In the genomic region with DNA sequence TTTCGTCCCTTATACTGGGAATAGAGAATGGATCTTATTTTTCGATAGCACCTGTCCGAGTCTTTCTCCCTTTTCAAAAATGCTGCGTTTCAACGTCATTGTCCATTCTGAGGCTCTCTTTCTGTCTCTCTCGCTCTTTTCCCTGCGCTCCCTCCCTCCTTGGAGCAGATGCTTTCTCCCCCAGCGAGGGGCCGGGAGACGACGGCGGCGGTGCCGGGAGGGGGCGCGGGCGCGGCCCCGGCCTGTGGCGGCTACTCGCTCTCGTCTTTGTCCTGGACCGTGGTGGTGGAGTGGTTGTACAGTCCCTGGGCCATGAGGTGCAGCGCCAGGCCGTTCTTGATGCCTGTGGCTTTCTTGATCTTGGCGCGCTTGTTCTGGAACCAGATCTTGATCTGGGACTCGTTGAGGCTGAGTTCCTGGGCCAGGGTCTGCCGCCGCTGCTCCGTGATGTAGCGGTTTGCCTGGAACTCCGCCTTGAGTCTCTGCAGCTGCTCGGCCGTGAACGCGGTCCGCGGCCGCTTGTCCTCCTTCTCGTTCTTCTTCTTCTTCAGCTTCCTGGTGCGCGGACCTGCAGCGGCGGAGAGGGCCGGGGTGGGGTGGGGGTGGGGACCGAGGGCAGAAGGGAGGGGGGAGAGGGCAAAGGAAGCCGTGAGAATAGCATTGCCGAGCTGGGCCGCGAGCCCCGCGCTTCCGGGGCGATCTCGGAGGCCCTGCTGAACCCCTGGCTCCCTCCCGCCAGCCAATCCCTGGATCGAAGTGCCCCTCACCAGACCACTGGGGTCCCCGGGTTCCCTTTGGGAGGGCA, we compare ENCODE assay signal across 9 cellular contexts. TPM values are rescaled to one million over a fixed set of nuclear protein-coding genes. Genes with fewer than 3 reads are reported as not detected.
DNase-seq lines count a peak whose midpoint lies in the region; ATAC-seq and TF ChIP-seq lines count a peak whose summit lies in the region.
"Had no signal": no experiment of that assay in that cellular context is flagged by ENCODE, and none has a peak within 500 bp of the region (broad histone marks: within the 10 kb centered on the region; RNA-seq: fewer than 3 reads in every experiment).

No MANE protein-coding gene starts in this region.

- CTCF ChIA-PET in activated B cell treated with CpG ODN at 0.5 μM for 24 hours (lab: Charles Lee): no interaction called here

- H3K9ac ChIP-seq in iPS-20b (ENCODE audit: low read depth, low read length) (no peak overlapping the region), skeletal muscle satellite cell (ENCODE audit: low read depth, low read length) (peak overlapping the region; percentile 96)

- intact Hi-C loops in activated B cell treated with CpG ODN at 0.5 μM for 24 hours (cut with micrococcal nuclease): loop anchor here (2.0 kb wide), 1 partner anchor 16 kb away; no protein-coding TSS in a partner anchor

- H3K27ac ChIP-seq in iPS-20b (ENCODE audit: low read length): no peak overlapping the region

- H3K36me3 ChIP-seq in iPS-20b (ENCODE audit: insufficient read depth, low read depth, low read length) (no peaks in the 10 kb centered on the region), skeletal muscle satellite cell (ENCODE audit: insufficient read depth, low read length) (peaks cover 18% of the 10 kb centered on the region)

- H3K27ac Mint-ChIP-seq in activated B cell treated with CpG ODN at 0.5 μM for 24 hours: no peak overlapping the region

- H3K36me3 Mint-ChIP-seq in activated B cell treated with CpG ODN at 0.5 μM for 24 hours (ENCODE audit: low read depth): no peaks in the 10 kb centered on the region

- peaks cover 15% of the 10 kb centered on the region; the same call in 1 of the 2 replicates for H3K4me1 ChIP-seq in iPS-20b (ENCODE audit: insufficient read depth, low read length)
- H3K4me1 ChIP-seq in skeletal muscle satellite cell (ENCODE audit: control insufficient read depth, insufficient read depth, low read length): peaks cover 31% of the 10 kb centered on the region

- peak overlapping the region; percentile 59 for H3K4me3 Mint-ChIP-seq in activated B cell treated with CpG ODN at 0.5 μM for 24 hours

- H3K27me3 Mint-ChIP-seq in activated B cell treated with CpG ODN at 0.5 μM for 24 hours: peaks cover 71% of the 10 kb centered on the region

- H3K9me3 ChIP-seq in iPS-20b (ENCODE audit: insufficient read depth, low read depth, low read length) (no peaks in the 10 kb centered on the region; the same call in 1 of the 2 replicates), skeletal muscle satellite cell (replicated peaks; ENCODE audit: low read length) (no peaks in the 10 kb centered on the region)

- no peak for ATAC-seq in activated B cell treated with CpG ODN at 0.5 μM for 24 hours (ENCODE audit: low read depth)
- no peak for ATAC-seq in HG03159 (IDR thresholded peaks at IDR 0.05; ENCODE audit: unreplicated experiment)
- ATAC-seq in HG02884 (IDR thresholded peaks at IDR 0.05; ENCODE audit: unreplicated experiment): no peak
- no peak for ATAC-seq in HG03457 (IDR thresholded peaks at IDR 0.05; ENCODE audit: unreplicated experiment)

- H3K4me1 Mint-ChIP-seq in activated B cell treated with CpG ODN at 0.5 μM for 24 hours: peaks cover 32% of the 10 kb centered on the region

- H3K27me3 ChIP-seq in iPS-20b (ENCODE audit: insufficient read depth, low read length): peaks cover 100% of the 10 kb centered on the region
- H3K27me3 ChIP-seq in skeletal muscle satellite cell (ENCODE audit: control insufficient read depth, insufficient read depth, low read length): no peaks in the 10 kb centered on the region

- peak overlapping the region; percentile 99 for H3K4me2 ChIP-seq in skeletal muscle satellite cell (ENCODE audit: low read length)

- POLR2A ChIA-PET in activated B cell treated with CpG ODN at 0.5 μM for 24 hours (lab: Charles Lee): no interaction called here

- H3K4me3 ChIP-seq in iPS-20b (ENCODE audit: low read length) (peak overlapping the region; percentile 58), skeletal muscle satellite cell (ENCODE audit: low read length) (peak overlapping the region; percentile 88)

- peak; percentile 45 for DNase-seq in GM20000 (ENCODE audit: low spot score)
- DNase-seq in activated B cell treated with CpG ODN at 0.5 μM for 24 hours: no peak
- DNase-seq in activated CD4-positive, alpha-beta T cell treated with anti-CD3 and anti-CD28 coated beads, Interleukin-2, amount 50 U/mL, for 48 hours: no peak
- DNase-seq: effector CD4-positive, alpha-beta T cell had no signal

- no peaks in the 10 kb centered on the region for H3K9me3 Mint-ChIP-seq in activated B cell treated with CpG ODN at 0.5 μM for 24 hours

- TF ChIP-seq CTCF in GM20000 (IDR thresholded peaks at IDR 0.05; ENCODE audit: extremely low read depth, missing control alignments): no peak
- TF ChIP-seq CTCF in activated B cell treated with CpG ODN at 0.5 μM for 24 hours (IDR thresholded peaks at IDR 0.05): no peak

RNA-seq across cellular contexts. Expression of a gene that starts 4.6 kb away (rescaled TPM):
- not detected in 2 replicates for total RNA-seq in activated B cell treated with CpG ODN at 0.5 μM for 24 hours
- 3.8 and 6.3 TPM in 2 replicates for total RNA-seq in skeletal muscle satellite cell (2012; rRNA removed)
